In genomic region chr19:42433503-42434260, GRCh38 we compare ENCODE assay signal across 1 cellular context.
TF ChIP-seq lines count a peak whose summit lies in the region.

No MANE protein-coding gene starts in this region.

TF ChIP-seq in GM12878, 131 proteins besides CTCF, POLR2A, EP300 and RAD21 (continued from another document and continues in another):
- TF ChIP-seq BCL3 (IDR thresholded peaks at IDR 0.05; ENCODE audit: borderline replicate concordance, insufficient read depth, low read depth, low read length, poor library complexity, severe bottlenecking) (no peak), ZNF274 (IDR thresholded peaks at IDR 0.05; ENCODE audit: insufficient read depth, insufficient read length) (no peak), KDM1A (IDR thresholded peaks at IDR 0.05; ENCODE audit: borderline replicate concordance) (no peak), KAT2A (conservative IDR thresholded peaks at IDR 0.05; ENCODE audit: control insufficient read depth, low read depth, low read length) (no peak), CHD1 (IDR thresholded peaks at IDR 0.05; ENCODE audit: low read depth, low read length) (no peak), IRF3 (IDR thresholded peaks at IDR 0.05) (no peak), PAX5 (IDR thresholded peaks at IDR 0.05; ENCODE audit: borderline replicate concordance, low read depth, low read length) (no peak), EED (IDR thresholded peaks at IDR 0.05; ENCODE audit: low read depth) (no peak), ZZZ3 (IDR thresholded peaks at IDR 0.05; ENCODE audit: control insufficient read depth, insufficient read length, low read depth) (no peak), SMAD1 (IDR thresholded peaks at IDR 0.05; ENCODE audit: low read depth, partially characterized antibody) (no peak), CREB1 (IDR thresholded peaks at IDR 0.05; ENCODE audit: low read depth) (no peak), ZNF622 (IDR thresholded peaks at IDR 0.05) (no peak), ATF3 (IDR thresholded peaks at IDR 0.05; ENCODE audit: borderline replicate concordance, extremely low read depth, low read depth, low read length) (no peak), SREBF1 (IDR thresholded peaks at IDR 0.05; ENCODE audit: low read length) (no peak), MEF2B (IDR thresholded peaks at IDR 0.05; ENCODE audit: partially characterized antibody, poor library complexity, severe bottlenecking) (no peak), CBX3 (IDR thresholded peaks at IDR 0.05; ENCODE audit: borderline replicate concordance, low read depth) (no peak), PBX3 (IDR thresholded peaks at IDR 0.05; ENCODE audit: insufficient replicate concordance, low read depth, low read length) (no peak), SPI1 (IDR thresholded peaks at IDR 0.05; ENCODE audit: borderline replicate concordance, insufficient read depth, low read depth, low read length) (no peak), ATF2 (IDR thresholded peaks at IDR 0.05; ENCODE audit: low read length) (no peak), TBL1XR1 (IDR thresholded peaks at IDR 0.05; ENCODE audit: low read depth, low read length) (no peak), POLR2AphosphoS2 (IDR thresholded peaks at IDR 0.05; ENCODE audit: low read depth, low read length) (no peak), NR2C1 (IDR thresholded peaks at IDR 0.05) (peak; percentile 85), ZBED1 (IDR thresholded peaks at IDR 0.05; ENCODE audit: borderline replicate concordance) (no peak), STAT3 (IDR thresholded peaks at IDR 0.05; ENCODE audit: low read depth, low read length) (no peak), EGR1 (IDR thresholded peaks at IDR 0.05; ENCODE audit: borderline replicate concordance in 1 of 2, low read depth in 2 of 2, low read length in 2 of 2) (no peak), FOS (IDR thresholded peaks at IDR 0.05; ENCODE audit: borderline replicate concordance, extremely low read depth, insufficient read length) (no peak), NBN (IDR thresholded peaks at IDR 0.05) (0 out of 2 replicates have a peak, but pooled peaks have one; percentile 29), YBX1 (IDR thresholded peaks at IDR 0.05) (no peak), CHD4 (IDR thresholded peaks at IDR 0.05) (no peak), MEF2A (IDR thresholded peaks at IDR 0.05; ENCODE audit: insufficient read depth, low read depth, low read length) (no peak), REST (IDR thresholded peaks at IDR 0.05; ENCODE audit: low read depth, low read length) (no peak), ZNF687 (IDR thresholded peaks at IDR 0.05) (no peak), RELB (IDR thresholded peaks at IDR 0.05; ENCODE audit: low read depth) (no peak), ZBTB11 (CRISPR knock-in tag; IDR thresholded peaks at IDR 0.05) (no peak), ZNF24 (IDR thresholded peaks at IDR 0.05) (no peak), NKRF (conservative IDR thresholded peaks at IDR 0.05) (no peak)
